In the genomic region with DNA sequence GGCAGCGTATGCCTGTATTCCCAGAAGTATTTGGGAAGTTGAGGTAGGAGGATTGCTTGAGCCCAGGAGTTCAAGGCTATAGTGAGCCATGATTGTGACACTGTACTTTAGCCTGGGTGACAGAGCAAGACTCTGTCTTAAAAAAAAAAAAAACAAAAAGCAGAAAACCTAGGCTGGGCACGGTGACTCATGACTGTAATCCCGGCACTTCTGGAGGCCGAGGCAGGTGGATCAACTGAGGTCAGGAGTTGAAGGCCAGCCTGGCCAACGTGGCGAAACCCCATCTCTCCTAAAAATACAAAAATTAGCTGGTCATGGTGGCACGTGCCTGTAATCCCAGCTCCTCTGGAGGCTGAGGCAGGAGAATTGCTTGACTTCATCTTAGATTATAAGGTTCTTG, we compare ENCODE assay signal across 1 cellular context.
TF ChIP-seq lines count a peak whose summit lies in the region.

No MANE protein-coding gene starts in this region.

TF ChIP-seq in HepG2, 621 proteins besides CTCF, POLR2A, EP300 and RAD21 (continued from another document and continues in another):
- TF ChIP-seq, protein P1, sequence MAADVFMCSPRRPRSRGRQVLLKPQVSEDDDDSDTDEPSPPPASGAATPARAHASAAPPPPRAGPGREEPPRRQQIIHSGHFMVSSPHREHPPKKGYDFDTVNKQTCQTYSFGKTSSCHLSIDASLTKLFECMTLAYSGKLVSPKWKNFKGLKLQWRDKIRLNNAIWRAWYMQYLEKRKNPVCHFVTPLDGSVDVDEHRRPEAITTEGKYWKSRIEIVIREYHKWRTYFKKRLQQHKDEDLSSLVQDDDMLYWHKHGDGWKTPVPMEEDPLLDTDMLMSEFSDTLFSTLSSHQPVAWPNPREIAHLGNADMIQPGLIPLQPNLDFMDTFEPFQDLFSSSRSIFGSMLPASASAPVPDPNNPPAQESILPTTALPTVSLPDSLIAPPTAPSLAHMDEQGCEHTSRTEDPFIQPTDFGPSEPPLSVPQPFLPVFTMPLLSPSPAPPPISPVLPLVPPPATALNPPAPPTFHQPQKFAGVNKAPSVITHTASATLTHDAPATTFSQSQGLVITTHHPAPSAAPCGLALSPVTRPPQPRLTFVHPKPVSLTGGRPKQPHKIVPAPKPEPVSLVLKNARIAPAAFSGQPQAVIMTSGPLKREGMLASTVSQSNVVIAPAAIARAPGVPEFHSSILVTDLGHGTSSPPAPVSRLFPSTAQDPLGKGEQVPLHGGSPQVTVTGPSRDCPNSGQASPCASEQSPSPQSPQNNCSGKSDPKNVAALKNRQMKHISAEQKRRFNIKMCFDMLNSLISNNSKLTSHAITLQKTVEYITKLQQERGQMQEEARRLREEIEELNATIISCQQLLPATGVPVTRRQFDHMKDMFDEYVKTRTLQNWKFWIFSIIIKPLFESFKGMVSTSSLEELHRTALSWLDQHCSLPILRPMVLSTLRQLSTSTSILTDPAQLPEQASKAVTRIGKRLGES (CRISPR knock-in tag; IDR thresholded peaks at IDR 0.05; ENCODE audit: borderline replicate concordance), result no peak
- TF ChIP-seq NFATC3 (CRISPR knock-in tag; IDR thresholded peaks at IDR 0.05), result no peak
- peak; percentile 69; the same call in 1 of the 2 replicates for TF ChIP-seq ZNF335 (CRISPR knock-in tag; IDR thresholded peaks at IDR 0.05)
- peak; percentile 83 for TF ChIP-seq HNF4A (CRISPR knock-in tag; IDR thresholded peaks at IDR 0.05)
- TF ChIP-seq, protein P2, sequence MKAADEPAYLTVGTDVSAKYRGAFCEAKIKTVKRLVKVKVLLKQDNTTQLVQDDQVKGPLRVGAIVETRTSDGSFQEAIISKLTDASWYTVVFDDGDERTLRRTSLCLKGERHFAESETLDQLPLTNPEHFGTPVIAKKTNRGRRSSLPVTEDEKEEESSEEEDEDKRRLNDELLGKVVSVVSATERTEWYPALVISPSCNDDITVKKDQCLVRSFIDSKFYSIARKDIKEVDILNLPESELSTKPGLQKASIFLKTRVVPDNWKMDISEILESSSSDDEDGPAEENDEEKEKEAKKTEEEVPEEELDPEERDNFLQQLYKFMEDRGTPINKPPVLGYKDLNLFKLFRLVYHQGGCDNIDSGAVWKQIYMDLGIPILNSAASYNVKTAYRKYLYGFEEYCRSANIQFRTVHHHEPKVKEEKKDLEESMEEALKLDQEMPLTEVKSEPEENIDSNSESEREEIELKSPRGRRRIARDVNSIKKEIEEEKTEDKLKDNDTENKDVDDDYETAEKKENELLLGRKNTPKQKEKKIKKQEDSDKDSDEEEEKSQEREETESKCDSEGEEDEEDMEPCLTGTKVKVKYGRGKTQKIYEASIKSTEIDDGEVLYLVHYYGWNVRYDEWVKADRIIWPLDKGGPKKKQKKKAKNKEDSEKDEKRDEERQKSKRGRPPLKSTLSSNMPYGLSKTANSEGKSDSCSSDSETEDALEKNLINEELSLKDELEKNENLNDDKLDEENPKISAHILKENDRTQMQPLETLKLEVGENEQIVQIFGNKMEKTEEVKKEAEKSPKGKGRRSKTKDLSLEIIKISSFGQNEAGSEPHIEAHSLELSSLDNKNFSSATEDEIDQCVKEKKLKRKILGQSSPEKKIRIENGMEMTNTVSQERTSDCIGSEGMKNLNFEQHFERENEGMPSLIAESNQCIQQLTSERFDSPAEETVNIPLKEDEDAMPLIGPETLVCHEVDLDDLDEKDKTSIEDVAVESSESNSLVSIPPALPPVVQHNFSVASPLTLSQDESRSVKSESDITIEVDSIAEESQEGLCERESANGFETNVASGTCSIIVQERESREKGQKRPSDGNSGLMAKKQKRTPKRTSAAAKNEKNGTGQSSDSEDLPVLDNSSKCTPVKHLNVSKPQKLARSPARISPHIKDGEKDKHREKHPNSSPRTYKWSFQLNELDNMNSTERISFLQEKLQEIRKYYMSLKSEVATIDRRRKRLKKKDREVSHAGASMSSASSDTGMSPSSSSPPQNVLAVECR (CRISPR knock-in tag; IDR thresholded peaks at IDR 0.05; ENCODE audit: borderline replicate concordance), result peak; percentile 28; the same call in 1 of the 2 replicates
- TF ChIP-seq, protein P3, sequence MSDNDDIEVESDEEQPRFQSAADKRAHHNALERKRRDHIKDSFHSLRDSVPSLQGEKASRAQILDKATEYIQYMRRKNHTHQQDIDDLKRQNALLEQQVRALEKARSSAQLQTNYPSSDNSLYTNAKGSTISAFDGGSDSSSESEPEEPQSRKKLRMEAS (IDR thresholded peaks at IDR 0.05), result peak; percentile 71
- TF ChIP-seq, protein P4, sequence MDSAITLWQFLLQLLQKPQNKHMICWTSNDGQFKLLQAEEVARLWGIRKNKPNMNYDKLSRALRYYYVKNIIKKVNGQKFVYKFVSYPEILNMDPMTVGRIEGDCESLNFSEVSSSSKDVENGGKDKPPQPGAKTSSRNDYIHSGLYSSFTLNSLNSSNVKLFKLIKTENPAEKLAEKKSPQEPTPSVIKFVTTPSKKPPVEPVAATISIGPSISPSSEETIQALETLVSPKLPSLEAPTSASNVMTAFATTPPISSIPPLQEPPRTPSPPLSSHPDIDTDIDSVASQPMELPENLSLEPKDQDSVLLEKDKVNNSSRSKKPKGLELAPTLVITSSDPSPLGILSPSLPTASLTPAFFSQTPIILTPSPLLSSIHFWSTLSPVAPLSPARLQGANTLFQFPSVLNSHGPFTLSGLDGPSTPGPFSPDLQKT (CRISPR knock-in tag; IDR thresholded peaks at IDR 0.05; ENCODE audit: borderline replicate concordance), result no peak
- peak; percentile 72; the same call in 1 of the 2 replicates for TF ChIP-seq ZNF431 (CRISPR knock-in tag; IDR thresholded peaks at IDR 0.05; ENCODE audit: borderline replicate concordance, low read depth)
- TF ChIP-seq, protein P5, sequence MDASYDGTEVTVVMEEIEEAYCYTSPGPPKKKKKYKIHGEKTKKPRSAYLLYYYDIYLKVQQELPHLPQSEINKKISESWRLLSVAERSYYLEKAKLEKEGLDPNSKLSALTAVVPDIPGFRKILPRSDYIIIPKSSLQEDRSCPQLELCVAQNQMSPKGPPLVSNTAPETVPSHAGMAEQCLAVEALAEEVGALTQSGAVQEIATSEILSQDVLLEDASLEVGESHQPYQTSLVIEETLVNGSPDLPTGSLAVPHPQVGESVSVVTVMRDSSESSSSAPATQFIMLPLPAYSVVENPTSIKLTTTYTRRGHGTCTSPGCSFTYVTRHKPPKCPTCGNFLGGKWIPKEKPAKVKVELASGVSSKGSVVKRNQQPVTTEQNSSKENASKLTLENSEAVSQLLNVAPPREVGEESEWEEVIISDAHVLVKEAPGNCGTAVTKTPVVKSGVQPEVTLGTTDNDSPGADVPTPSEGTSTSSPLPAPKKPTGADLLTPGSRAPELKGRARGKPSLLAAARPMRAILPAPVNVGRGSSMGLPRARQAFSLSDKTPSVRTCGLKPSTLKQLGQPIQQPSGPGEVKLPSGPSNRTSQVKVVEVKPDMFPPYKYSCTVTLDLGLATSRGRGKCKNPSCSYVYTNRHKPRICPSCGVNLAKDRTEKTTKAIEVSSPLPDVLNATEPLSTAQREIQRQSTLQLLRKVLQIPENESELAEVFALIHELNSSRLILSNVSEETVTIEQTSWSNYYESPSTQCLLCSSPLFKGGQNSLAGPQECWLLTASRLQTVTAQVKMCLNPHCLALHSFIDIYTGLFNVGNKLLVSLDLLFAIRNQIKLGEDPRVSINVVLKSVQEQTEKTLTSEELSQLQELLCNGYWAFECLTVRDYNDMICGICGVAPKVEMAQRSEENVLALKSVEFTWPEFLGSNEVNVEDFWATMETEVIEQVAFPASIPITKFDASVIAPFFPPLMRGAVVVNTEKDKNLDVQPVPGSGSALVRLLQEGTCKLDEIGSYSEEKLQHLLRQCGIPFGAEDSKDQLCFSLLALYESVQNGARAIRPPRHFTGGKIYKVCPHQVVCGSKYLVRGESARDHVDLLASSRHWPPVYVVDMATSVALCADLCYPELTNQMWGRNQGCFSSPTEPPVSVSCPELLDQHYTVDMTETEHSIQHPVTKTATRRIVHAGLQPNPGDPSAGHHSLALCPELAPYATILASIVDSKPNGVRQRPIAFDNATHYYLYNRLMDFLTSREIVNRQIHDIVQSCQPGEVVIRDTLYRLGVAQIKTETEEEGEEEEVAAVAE (CRISPR knock-in tag; IDR thresholded peaks at IDR 0.05; ENCODE audit: borderline replicate concordance), result no peak
- 0 out of 2 replicates have a peak, but pooled peaks have one; percentile 26 for TF ChIP-seq TFDP1 (CRISPR knock-in tag; IDR thresholded peaks at IDR 0.05; ENCODE audit: borderline replicate concordance)
- no peak for TF ChIP-seq ARID2 (CRISPR knock-in tag; IDR thresholded peaks at IDR 0.05; ENCODE audit: borderline replicate concordance)
- peak; percentile 65; the same call in 1 of the 2 replicates for TF ChIP-seq ZNF609 (CRISPR knock-in tag; IDR thresholded peaks at IDR 0.05; ENCODE audit: borderline replicate concordance)
- TF ChIP-seq ZNF691 (CRISPR knock-in tag; IDR thresholded peaks at IDR 0.05; ENCODE audit: borderline replicate concordance, low read depth), result peak; percentile 87; the same call in 1 of the 2 replicates
- TF ChIP-seq ZNF879 (CRISPR knock-in tag; IDR thresholded peaks at IDR 0.05), result no peak
- TF ChIP-seq CEBPG (CRISPR knock-in tag; IDR thresholded peaks at IDR 0.05), result peak; percentile 68
- peak; percentile 89 for TF ChIP-seq ZNF121 (CRISPR knock-in tag; IDR thresholded peaks at IDR 0.05)
- TF ChIP-seq ZNF589 (CRISPR knock-in tag; conservative IDR thresholded peaks at IDR 0.05), result no peak
- TF ChIP-seq WIZ (CRISPR knock-in tag; IDR thresholded peaks at IDR 0.05), result no peak
- peak; percentile 56 for TF ChIP-seq BCL6 (CRISPR knock-in tag; IDR thresholded peaks at IDR 0.05)
- TF ChIP-seq HNF4G (IDR thresholded peaks at IDR 0.05; ENCODE audit: borderline replicate concordance, low read depth, low read length), result peak; percentile 59; the same call in 1 of the 2 replicates
- TF ChIP-seq HNF4G (CRISPR knock-in tag; IDR thresholded peaks at IDR 0.05; ENCODE audit: borderline replicate concordance, low read depth), result peak; percentile 50; the same call in 1 of the 2 replicates
- no peak for TF ChIP-seq ZNF556 (CRISPR knock-in tag; IDR thresholded peaks at IDR 0.05; ENCODE audit: borderline replicate concordance)
- TF ChIP-seq ZNF710 (CRISPR knock-in tag; IDR thresholded peaks at IDR 0.05; ENCODE audit: borderline replicate concordance), result 0 out of 2 replicates have a peak, but pooled peaks have one; percentile 6
